In the genomic region with DNA sequence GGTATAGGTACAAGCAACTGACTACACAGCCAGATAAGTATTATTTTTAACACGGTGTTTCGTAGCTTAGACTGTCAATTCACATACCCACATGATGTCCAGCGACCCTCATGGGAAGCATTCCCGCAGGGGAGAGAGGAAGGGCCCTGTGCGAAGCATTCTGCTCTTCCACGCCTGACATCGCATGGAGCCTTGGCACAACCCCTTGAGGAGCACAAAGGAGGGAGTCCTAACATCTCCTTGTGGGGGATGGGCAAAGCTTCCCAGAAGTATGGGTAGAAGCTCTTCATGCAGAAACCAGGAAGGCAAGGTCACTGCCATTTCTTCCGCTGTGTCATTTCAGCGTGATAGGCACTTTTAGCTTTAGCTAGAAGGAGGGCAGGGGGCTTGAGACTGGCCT, we compare ENCODE assay signal across 1 cellular context.
TF ChIP-seq lines count a peak whose summit lies in the region.

No MANE protein-coding gene starts in this region.

TF ChIP-seq in HepG2, 621 proteins besides CTCF, POLR2A, EP300 and RAD21:
- TF ChIP-seq MATR3 (CRISPR knock-in tag; IDR thresholded peaks at IDR 0.05) (no peak), ZBTB38 (CRISPR knock-in tag; IDR thresholded peaks at IDR 0.05) (peak; percentile 78; the same call in 1 of the 2 replicates), PRPF4 (IDR thresholded peaks at IDR 0.05; ENCODE audit: low read depth, low read length, poor library complexity, severe bottlenecking) (peak; percentile 91)
- TF ChIP-seq, protein P1, sequence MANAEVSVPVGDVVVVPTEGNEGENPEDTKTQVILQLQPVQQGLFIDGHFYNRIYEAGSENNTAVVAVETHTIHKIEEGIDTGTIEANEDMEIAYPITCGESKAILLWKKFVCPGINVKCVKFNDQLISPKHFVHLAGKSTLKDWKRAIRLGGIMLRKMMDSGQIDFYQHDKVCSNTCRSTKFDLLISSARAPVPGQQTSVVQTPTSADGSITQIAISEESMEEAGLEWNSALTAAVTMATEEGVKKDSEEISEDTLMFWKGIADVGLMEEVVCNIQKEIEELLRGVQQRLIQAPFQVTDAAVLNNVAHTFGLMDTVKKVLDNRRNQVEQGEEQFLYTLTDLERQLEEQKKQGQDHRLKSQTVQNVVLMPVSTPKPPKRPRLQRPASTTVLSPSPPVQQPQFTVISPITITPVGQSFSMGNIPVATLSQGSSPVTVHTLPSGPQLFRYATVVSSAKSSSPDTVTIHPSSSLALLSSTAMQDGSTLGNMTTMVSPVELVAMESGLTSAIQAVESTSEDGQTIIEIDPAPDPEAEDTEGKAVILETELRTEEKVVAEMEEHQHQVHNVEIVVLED (CRISPR knock-in tag; IDR thresholded peaks at IDR 0.05; ENCODE audit: borderline replicate concordance): no peak
- TF ChIP-seq, protein P2, sequence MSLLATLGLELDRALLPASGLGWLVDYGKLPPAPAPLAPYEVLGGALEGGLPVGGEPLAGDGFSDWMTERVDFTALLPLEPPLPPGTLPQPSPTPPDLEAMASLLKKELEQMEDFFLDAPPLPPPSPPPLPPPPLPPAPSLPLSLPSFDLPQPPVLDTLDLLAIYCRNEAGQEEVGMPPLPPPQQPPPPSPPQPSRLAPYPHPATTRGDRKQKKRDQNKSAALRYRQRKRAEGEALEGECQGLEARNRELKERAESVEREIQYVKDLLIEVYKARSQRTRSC (CRISPR knock-in tag; IDR thresholded peaks at IDR 0.05; ENCODE audit: low read depth): no peak
